In genomic region chr10:131891196-131891928, GRCh38 we compare ENCODE assay signal across 1 cellular context.
TF ChIP-seq lines count a peak whose summit lies in the region.

No MANE protein-coding gene starts in this region.

TF ChIP-seq in GM23338, 12 proteins besides CTCF, POLR2A, EP300 and RAD21 (continued from another document):
- TF ChIP-seq, protein P1, sequence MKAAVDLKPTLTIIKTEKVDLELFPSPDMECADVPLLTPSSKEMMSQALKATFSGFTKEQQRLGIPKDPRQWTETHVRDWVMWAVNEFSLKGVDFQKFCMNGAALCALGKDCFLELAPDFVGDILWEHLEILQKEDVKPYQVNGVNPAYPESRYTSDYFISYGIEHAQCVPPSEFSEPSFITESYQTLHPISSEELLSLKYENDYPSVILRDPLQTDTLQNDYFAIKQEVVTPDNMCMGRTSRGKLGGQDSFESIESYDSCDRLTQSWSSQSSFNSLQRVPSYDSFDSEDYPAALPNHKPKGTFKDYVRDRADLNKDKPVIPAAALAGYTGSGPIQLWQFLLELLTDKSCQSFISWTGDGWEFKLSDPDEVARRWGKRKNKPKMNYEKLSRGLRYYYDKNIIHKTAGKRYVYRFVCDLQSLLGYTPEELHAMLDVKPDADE (IDR thresholded peaks at IDR 0.05), result no peak
- TF ChIP-seq STAT1 (IDR thresholded peaks at IDR 0.05; ENCODE audit: unreplicated experiment) (no peak), ZNF462 (CRISPR knock-in tag; IDR thresholded peaks at IDR 0.05) (no peak)
